In the genomic region with DNA sequence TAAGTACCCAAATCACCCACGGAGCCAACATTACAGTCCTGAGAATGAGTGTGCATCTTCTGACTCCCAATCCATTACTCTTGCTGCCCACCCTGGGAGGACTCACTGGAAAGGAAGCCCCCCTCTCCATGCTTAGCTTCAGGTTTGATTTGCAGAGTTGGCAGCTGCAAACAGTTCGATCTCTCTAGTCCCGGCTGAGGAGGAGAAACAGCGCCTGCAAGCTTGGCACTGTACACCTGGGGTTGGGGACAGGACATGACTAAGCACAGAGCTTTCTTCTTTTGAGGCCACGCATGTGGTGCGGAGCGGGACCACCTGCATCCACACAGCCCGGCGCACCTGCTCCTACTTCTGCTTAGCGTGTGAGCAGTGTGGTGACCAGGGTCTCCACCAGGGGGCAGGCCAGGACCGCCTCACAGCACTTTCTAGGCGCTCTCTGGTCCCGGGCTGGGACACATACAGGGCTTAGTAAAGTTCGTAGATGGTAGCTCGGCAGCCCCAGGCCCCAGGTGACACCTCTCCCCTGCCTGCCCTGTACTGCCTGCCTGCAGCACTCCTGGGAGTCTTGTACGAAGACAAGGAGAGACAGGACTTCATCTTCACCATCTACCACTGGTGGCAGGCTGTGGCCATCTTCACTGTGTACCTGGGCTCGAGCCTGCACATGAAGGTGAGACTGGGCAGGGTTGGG, we compare ENCODE assay signal across 1 cellular context.
TF ChIP-seq lines count a peak whose summit lies in the region.

No MANE protein-coding gene starts in this region.

TF ChIP-seq in K562, 482 proteins besides CTCF, POLR2A, EP300 and RAD21:
- peak; percentile 18; the same call in 1 of the 2 replicates for TF ChIP-seq SMC3 (conservative IDR thresholded peaks at IDR 0.05; ENCODE audit: insufficient read depth, low read depth, low read length)
